18 cellular contexts compared by ENCODE assay signal in genomic region chr5:173800340-173800739, GRCh38.
"Had no signal": no experiment of that assay in that cellular context is flagged by ENCODE, and none has a peak within 500 bp of the region (broad histone marks: within the 10 kb centered on the region; RNA-seq: fewer than 3 reads in every experiment).

No MANE protein-coding gene starts in this region.

- H3K36me3 Mint-ChIP-seq: activated naive CD4-positive, alpha-beta T cell treated with anti-CD3 and anti-CD28 coated beads, Interleukin-2, amount 10 ng/mL, durations not matched to agents 7 days and 5 days; immature natural killer cell; naive B cell; stimulated activated memory B cell treated with anti-CD40 and anti-IgM and Interleukin-4, amounts not matched to agents 10 μg/mL and 1 μg/mL and 100 μg/mL, for 72 hours had no signal

- H3K4me1 ChIP-seq: colonic mucosa, foreskin keratinocyte, uterus had no signal

- ATAC-seq: foreskin keratinocyte; left lobe of liver; stimulated activated memory B cell treated with anti-CD40 and anti-IgM and Interleukin-4, amounts not matched to agents 10 μg/mL and 1 μg/mL and 100 μg/mL, for 72 hours had no signal

- H3K4me3 ChIP-seq: colonic mucosa, esophagus squamous epithelium, uterus had no signal

- H3K27ac Mint-ChIP-seq: activated naive CD4-positive, alpha-beta T cell treated with anti-CD3 and anti-CD28 coated beads, Interleukin-2, amount 10 ng/mL, durations not matched to agents 7 days and 5 days; activated T-helper 2 cell treated with anti-CD3 and anti-CD28 coated beads, Interferon-gamma antibody, Interleukin-2, Interleukin-4, amounts not matched to agents 10 μg/mL and 5 μg/mL and 100 μg/mL, durations not matched to agents 14 hours and 24 hours and 36 hours; immature natural killer cell; stimulated activated memory B cell treated with anti-CD40 and anti-IgM and Interleukin-4, amounts not matched to agents 10 μg/mL and 1 μg/mL and 100 μg/mL, for 72 hours; T-helper 1 cell treated with Interleukin-12 subunit alpha and Interleukin-12 subunit beta and Interleukin-4 antibody, amounts not matched to agents 30 μg/mL and 1 μg/mL, for 36 hours had no signal

- H3K27me3 Mint-ChIP-seq: naive B cell; stimulated activated memory B cell treated with anti-CD40 and anti-IgM and Interleukin-4, amounts not matched to agents 10 μg/mL and 1 μg/mL and 100 μg/mL, for 72 hours had no signal

- H3K36me3 ChIP-seq: colonic mucosa, esophagus squamous epithelium, uterus had no signal

- H3K4me1 Mint-ChIP-seq: activated naive CD4-positive, alpha-beta T cell treated with anti-CD3 and anti-CD28 coated beads, Interleukin-2, amount 10 ng/mL, durations not matched to agents 7 days and 5 days; immature natural killer cell; stimulated activated memory B cell treated with anti-CD40 and anti-IgM and Interleukin-4, amounts not matched to agents 10 μg/mL and 1 μg/mL and 100 μg/mL, for 72 hours had no signal

- H3K27ac ChIP-seq: colonic mucosa, esophagus squamous epithelium, foreskin keratinocyte, uterus, VCaP had no signal

- H3K27me3 ChIP-seq: colonic mucosa, esophagus squamous epithelium, foreskin keratinocyte, uterus had no signal

- DNase-seq: activated CD4-positive, alpha-beta T cell treated with anti-CD3 and anti-CD28 coated beads for 1 hour; activated CD4-positive, alpha-beta T cell treated with anti-CD3 and anti-CD28 coated beads, Interleukin-2, amount 50 U/mL, for 48 hours; activated naive CD4-positive, alpha-beta T cell treated with anti-CD3 and anti-CD28 coated beads, Interleukin-2, amount 10 ng/mL, durations not matched to agents 7 days and 5 days; central memory CD4-positive, alpha-beta T cell; colonic mucosa; esophagus squamous epithelium; head of caudate nucleus; immature natural killer cell; naive B cell; retina; stimulated activated CD4-positive, alpha-beta T cell treated with anti-CD3 and anti-CD28 coated beads, Interleukin-2, amount 100 ng/mL, for 48 hours; uterus had no signal

- H3K9me3 Mint-ChIP-seq: activated naive CD4-positive, alpha-beta T cell treated with anti-CD3 and anti-CD28 coated beads, Interleukin-2, amount 10 ng/mL, durations not matched to agents 7 days and 5 days; activated T-helper 2 cell treated with anti-CD3 and anti-CD28 coated beads, Interferon-gamma antibody, Interleukin-2, Interleukin-4, amounts not matched to agents 10 μg/mL and 5 μg/mL and 100 μg/mL, durations not matched to agents 14 hours and 24 hours and 36 hours; T-helper 1 cell treated with Interleukin-12 subunit alpha and Interleukin-12 subunit beta and Interleukin-4 antibody, amounts not matched to agents 30 μg/mL and 1 μg/mL, for 36 hours had no signal

- H3K4me3 Mint-ChIP-seq: activated naive CD4-positive, alpha-beta T cell treated with anti-CD3 and anti-CD28 coated beads, Interleukin-2, amount 10 ng/mL, durations not matched to agents 7 days and 5 days; immature natural killer cell; naive B cell; stimulated activated memory B cell treated with anti-CD40 and anti-IgM and Interleukin-4, amounts not matched to agents 10 μg/mL and 1 μg/mL and 100 μg/mL, for 72 hours; T-helper 1 cell treated with Interleukin-12 subunit alpha and Interleukin-12 subunit beta and Interleukin-4 antibody, amounts not matched to agents 30 μg/mL and 1 μg/mL, for 36 hours had no signal

- H3K9me3 ChIP-seq: colonic mucosa, uterus had no signal
